Comparison of ENCODE assay signal across 9 cellular contexts in genomic region chr6:39430968-39431523, GRCh38.
DNase-seq lines count a peak whose midpoint lies in the region; ATAC-seq, FAIRE-seq and TF ChIP-seq lines count a peak whose summit lies in the region.
"Had no signal": no experiment of that assay in that cellular context is flagged by ENCODE, and none has a peak within 500 bp of the region (broad histone marks: within the 10 kb centered on the region; RNA-seq: fewer than 3 reads in every experiment).

No MANE protein-coding gene starts in this region.

- intact Hi-C loops in left ventricle myocardium inferior (cut with micrococcal nuclease) = no loop called here

- H3K4me3 ChIP-seq in SJSA1 (no peak overlapping the region), left ventricle myocardium inferior (peak overlapping the region; percentile 28), small intestine (ENCODE audit: low read depth in 1 of 2, low read length in 2 of 2) (no peak overlapping the region)

- DNase-seq in HT-29 (ENCODE audit: low spot score) (peak; percentile 13), SJSA1 (ENCODE audit: low read depth in 1 of 2, low spot score in 2 of 2) (peak; percentile 35 to 80), left ventricle myocardium inferior (peak; percentile 63), small intestine (peak; percentile 26), RCC 7860 (ENCODE audit: low spot score) (no peak), HCEC 1CT (no peak)

- no peaks in the 10 kb centered on the region for H3K36me3 ChIP-seq in SJSA1
- no peaks in the 10 kb centered on the region for H3K36me3 ChIP-seq in left ventricle myocardium inferior
- H3K36me3 ChIP-seq in small intestine (ENCODE audit: control insufficient read depth in 2 of 2, insufficient read depth in 2 of 2, low read length in 2 of 2) = no peaks in the 10 kb centered on the region

- no peak overlapping the region; the same call in 1 of the 2 replicates for H3K27ac ChIP-seq in SJSA1
- peak overlapping the region; percentile 25 for H3K27ac ChIP-seq in left ventricle myocardium inferior (replicated peaks)
- no peak overlapping the region for H3K27ac ChIP-seq in small intestine (ENCODE audit: low read depth in 1 of 2, low read length in 1 of 2)

- no peaks in the 10 kb centered on the region for H3K9me3 ChIP-seq in SJSA1 (replicated peaks)
- H3K9me3 ChIP-seq in left ventricle myocardium inferior (replicated peaks) = peaks cover 4% of the 10 kb centered on the region
- no peaks in the 10 kb centered on the region for H3K9me3 ChIP-seq in small intestine (ENCODE audit: control insufficient read depth, low read depth)

- H3K27me3 ChIP-seq in SJSA1 (replicated peaks) (no peaks in the 10 kb centered on the region), left ventricle myocardium inferior (ENCODE audit: low read depth) (no peaks in the 10 kb centered on the region), small intestine (ENCODE audit: control insufficient read depth in 2 of 2, insufficient read depth in 2 of 2, low read length in 2 of 2) (no peaks in the 10 kb centered on the region)

- no peak for ATAC-seq in HG02981 (IDR thresholded peaks at IDR 0.05; ENCODE audit: unreplicated experiment)
- ATAC-seq in activated CD4-positive, CD25-positive, alpha-beta regulatory T cell treated with anti-CD3 and anti-CD28 coated beads, Interleukin-2, amount 50 U/mL, for 24 hours = no peak

- H3K4me1 ChIP-seq in SJSA1 (replicated peaks) (peaks cover 26% of the 10 kb centered on the region), left ventricle myocardium inferior (peaks cover 14% of the 10 kb centered on the region), small intestine (ENCODE audit: control insufficient read depth in 2 of 2, insufficient read depth in 1 of 2, low read depth in 1 of 2, low read length in 1 of 2) (peaks cover 0 to 2% of the 10 kb centered on the region in 2 donors)

- 24 to 35% (median 26%) methylated on average over 11 of the region's 11 CpGs for WGBS in small intestine, 3 donors

- FAIRE-seq in small intestine (lab: Jason Lieb, UNC) = no peak
- no peak for FAIRE-seq in RCC 7860 (lab: Jason Lieb, UNC)
- FAIRE-seq: colon had no signal

- TF ChIP-seq CTCF in left ventricle myocardium inferior (IDR thresholded peaks at IDR 0.05; ENCODE audit: borderline replicate concordance) = no peak

Comparison
In these comparisons a context has a peak if more than half of its experiments do, and no peak if none do; other contexts are left out.
1. DNase-seq: peak in HT-29 (single experiment), SJSA1 (2 of 2), left ventricle myocardium inferior (single experiment) and small intestine (single experiment); none in RCC 7860 (single experiment) and HCEC 1CT (single experiment).